34 cellular contexts compared by ENCODE assay signal in genomic region chr2:77121518-77121917, GRCh38.
"Had no signal": no experiment of that assay in that cellular context is flagged by ENCODE, and none has a peak within 500 bp of the region (broad histone marks: within the 10 kb centered on the region; RNA-seq: fewer than 3 reads in every experiment).

No MANE protein-coding gene starts in this region.

- H3K4me1 ChIP-seq: adrenal gland, ascending aorta, body of pancreas, breast epithelium had no signal

- H3K4me3 ChIP-seq: adrenal gland, ascending aorta, body of pancreas, breast epithelium, cardiac muscle cell had no signal

- H3K9me3 ChIP-seq: adrenal gland, ascending aorta, body of pancreas, breast epithelium had no signal

- ATAC-seq: activated naive CD4-positive, alpha-beta T cell treated with anti-CD3 and anti-CD28 coated beads, Interleukin-2, amount 50 U/mL, for 72 hours; activated naive CD8-positive, alpha-beta T cell treated with anti-CD3 and anti-CD28 coated beads, Interleukin-2, amount 50 U/mL, for 24 hours; activated T-cell treated with anti-CD3 and anti-CD28 coated beads, Interleukin-2, amount 50 U/mL, for 4 hours; activated T-cell treated with anti-CD3 and anti-CD28 coated beads, Interleukin-2, amount 50 U/mL, for 72 hours; activated T-helper 17 cell treated with anti-CD3 and anti-CD28 coated beads, Interleukin-2, amount 50 U/mL, for 72 hours; body of pancreas had no signal

- DNase-seq: activated effector memory CD4-positive, alpha-beta T cell treated with Interleukin-2 at 50 U/mL for 16 hours; activated gamma-delta T cell; activated gamma-delta T cell treated with Interleukin-2 at 50 U/mL for 16 hours; activated naive CD4-positive, alpha-beta T cell; activated naive CD4-positive, alpha-beta T cell treated with anti-CD3 and anti-CD28 coated beads for 36 hours; activated naive CD4-positive, alpha-beta T cell treated with anti-CD3 and anti-CD28 coated beads, Interleukin-2, amount 10 ng/mL, durations not matched to agents 7 days and 5 days; activated naive CD4-positive, alpha-beta T cell treated with anti-CD3 and anti-CD28 coated beads, Interleukin-2, amount 50 U/mL, for 16 hours; activated naive CD4-positive, alpha-beta T cell treated with Interleukin-2 at 50 U/mL for 16 hours; activated naive CD8-positive, alpha-beta T cell treated with anti-CD3 and anti-CD28 coated beads for 36 hours; activated naive CD8-positive, alpha-beta T cell treated with anti-CD3 and anti-CD28 coated beads, Interleukin-2, amount 10 ng/mL, durations not matched to agents 7 days and 5 days; activated naive CD8-positive, alpha-beta T cell treated with anti-CD3 and anti-CD28 coated beads, Interleukin-2, amount 50 U/mL, for 24 hours; activated T-cell treated with anti-CD3 and anti-CD28 coated beads for 4 hours; activated T-cell treated with anti-CD3 and anti-CD28 coated beads, Interleukin-2, amount 50 U/mL, for 1 hour; activated T-cell treated with anti-CD3 and anti-CD28 coated beads, Interleukin-2, amount 50 U/mL, for 24 hours; activated T-cell treated with anti-CD3 and anti-CD28 coated beads, Interleukin-2, amount 50 U/mL, for 4 hours; activated T-cell treated with anti-CD3 and anti-CD28 coated beads, Interleukin-2, amount 50 U/mL, for 48 hours; activated T-cell treated with anti-CD3 and anti-CD28 coated beads, Interleukin-2, amount 50 U/mL, for 72 hours; adrenal gland; amniotic stem cell; amygdala; anterior cingulate cortex; aorta; body of pancreas; brain microvascular endothelial cell; caudate nucleus; central memory CD4-positive, alpha-beta T cell; cerebellar nuclear complex had no signal

- H3K36me3 ChIP-seq: adrenal gland, ascending aorta, brain microvascular endothelial cell, cardiac muscle cell had no signal

- H3K27me3 ChIP-seq: adrenal gland, ascending aorta, body of pancreas, brain microvascular endothelial cell, breast epithelium, cardiac muscle cell had no signal

- H3K27ac ChIP-seq: adrenal gland, ascending aorta, body of pancreas, brain microvascular endothelial cell, breast epithelium, cardiac muscle cell had no signal

- FAIRE-seq: astrocyte, bronchial epithelial cell had no signal
